In the genomic region with DNA sequence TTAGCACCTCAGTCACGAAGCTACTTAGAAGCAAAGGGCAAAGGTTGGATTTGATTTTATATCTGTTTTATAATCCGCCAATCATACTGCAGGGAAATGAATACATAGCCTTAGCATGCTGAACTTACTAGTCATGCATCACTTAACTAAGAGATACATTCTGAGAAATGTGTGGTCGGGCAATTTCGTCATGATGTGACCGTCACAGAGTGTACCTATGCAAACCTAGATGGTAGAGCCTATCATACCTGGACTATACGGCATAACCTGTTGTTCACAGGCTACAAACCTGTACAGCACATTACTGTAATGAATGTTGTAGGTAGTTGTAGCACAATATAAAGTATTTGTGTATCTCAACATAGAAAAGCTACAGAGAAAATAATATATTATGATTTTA, we compare ENCODE assay signal across 20 cellular contexts.
"Had no signal": no experiment of that assay in that cellular context is flagged by ENCODE, and none has a peak within 500 bp of the region (broad histone marks: within the 10 kb centered on the region; RNA-seq: fewer than 3 reads in every experiment).

No MANE protein-coding gene starts in this region.

- H3K27me3 ChIP-seq: adrenal gland had no signal

- ATAC-seq: activated CD4-positive, CD25-positive, alpha-beta regulatory T cell treated with anti-CD3 and anti-CD28 coated beads, Interleukin-2, amount 50 U/mL, for 24 hours; activated CD8-positive, alpha-beta T cell treated with anti-CD3 and anti-CD28 coated beads, Interleukin-2, amount 10 ng/mL, durations not matched to agents 7 days and 5 days; PC-3 had no signal

- DNase-seq: activated CD4-positive, alpha-beta T cell treated with anti-CD3 and anti-CD28 coated beads for 4 hours; activated CD4-positive, alpha-beta T cell treated with anti-CD3 and anti-CD28 coated beads, Interleukin-2, amount 50 U/mL, for 4 hours; activated CD8-positive, alpha-beta memory T cell treated with anti-CD3 and anti-CD28 coated beads, Interleukin-2, amount 50 U/mL, for 48 hours; activated CD8-positive, alpha-beta T cell treated with anti-CD3 and anti-CD28 coated beads, Interleukin-2, amount 10 ng/mL, durations not matched to agents 7 days and 5 days; activated naive CD4-positive, alpha-beta T cell treated with anti-CD3 and anti-CD28 coated beads, Interleukin-2, amount 50 U/mL, for 16 hours; activated naive CD8-positive, alpha-beta T cell treated with anti-CD3 and anti-CD28 coated beads, Interleukin-2, amount 10 ng/mL, durations not matched to agents 7 days and 5 days; activated T-cell treated with anti-CD3 and anti-CD28 coated beads, Interleukin-2, amount 50 U/mL, for 1 hour; adrenal gland; anterior cingulate cortex; cerebellar nuclear complex; MM.1S; NCI-H1105 treated with DMSO at 0.1 percent for 48 hours; NCI-H1436 treated with DMSO at 0.1 percent for 48 hours; NCI-H187 treated with DMSO at 0.1 percent for 48 hours; NCI-H2081 treated with DMSO at 0.1 percent for 48 hours; NCI-H2171 treated with DMSO at 0.1 percent for 48 hours; NCI-H226; PC-3; SHP77 had no signal

- H3K27ac ChIP-seq: adrenal gland had no signal

- H3K9me3 ChIP-seq: adrenal gland had no signal

- H3K36me3 ChIP-seq: adrenal gland had no signal

- H3K4me1 ChIP-seq: adrenal gland had no signal

- H3K4me3 ChIP-seq: adrenal gland had no signal
